Comparison of ENCODE assay signal across 20 cellular contexts in the genomic region with DNA sequence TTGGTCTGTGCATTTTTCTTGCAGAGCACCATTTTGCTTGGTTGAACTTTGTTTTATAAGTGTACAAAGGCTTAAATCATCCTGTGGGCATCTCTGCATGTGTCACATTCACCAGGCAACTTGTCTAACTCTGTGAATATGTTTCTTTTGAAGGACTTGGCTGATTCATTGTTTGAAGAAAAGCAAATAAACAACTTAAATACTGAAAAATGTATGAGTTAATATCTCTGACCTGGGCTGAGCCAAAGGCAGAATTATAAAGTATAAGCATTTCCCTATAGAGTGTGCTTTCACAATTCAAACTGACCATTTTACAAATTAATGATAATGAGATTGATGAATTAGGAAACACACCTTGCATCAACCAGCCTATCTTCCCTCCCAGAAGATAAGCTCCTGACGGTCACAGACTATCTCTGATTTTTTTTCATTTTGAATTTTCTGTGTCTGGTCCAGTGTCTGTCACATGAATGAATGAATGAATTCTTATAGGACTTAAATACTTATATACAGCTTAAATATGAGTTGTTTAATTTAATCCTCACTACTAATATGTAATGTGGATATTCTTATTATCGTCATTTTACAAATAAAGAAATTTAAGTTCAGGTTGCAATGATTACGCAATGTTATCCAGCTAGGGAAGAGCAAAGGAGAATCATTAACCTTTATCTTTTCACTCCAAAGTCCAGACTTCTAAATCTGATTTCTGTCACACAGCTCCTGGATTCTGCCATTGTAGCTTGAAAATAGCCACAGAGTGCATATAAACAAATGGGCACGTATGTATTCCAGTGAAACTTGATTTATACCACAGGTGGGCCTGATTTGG.
DNase-seq lines count a peak whose midpoint lies in the region; ATAC-seq and TF ChIP-seq lines count a peak whose summit lies in the region.
"Had no signal": no experiment of that assay in that cellular context is flagged by ENCODE, and none has a peak within 500 bp of the region (broad histone marks: within the 10 kb centered on the region; RNA-seq: fewer than 3 reads in every experiment).

No MANE protein-coding gene starts in this region.

- H3K27me3 ChIP-seq in body of pancreas, result no peaks in the 10 kb centered on the region
- H3K27me3 ChIP-seq in tibial nerve, result no peaks in the 10 kb centered on the region
- no peaks in the 10 kb centered on the region for H3K27me3 ChIP-seq in esophagus squamous epithelium

- H3K36me3 ChIP-seq in body of pancreas (replicated peaks in 1 of 2; ENCODE audit: insufficient read depth in 1 of 2, low read depth in 2 of 2) (no peaks in the 10 kb centered on the region), tibial nerve (no peaks in the 10 kb centered on the region), esophagus squamous epithelium (no peaks in the 10 kb centered on the region)
- H3K36me3 ChIP-seq: HAP-1, left ventricle myocardium inferior, thoracic aorta, WERI-Rb-1 had no signal

- no peak overlapping the region for H3K4me3 ChIP-seq in body of pancreas
- H3K4me3 ChIP-seq in tibial nerve, result no peak overlapping the region
- H3K4me3 ChIP-seq in esophagus squamous epithelium, result no peak overlapping the region
- H3K4me3 ChIP-seq: HAP-1, left ventricle myocardium inferior, thoracic aorta had no signal

- H3K9me3 ChIP-seq in body of pancreas (no peaks in the 10 kb centered on the region), tibial nerve (peaks cover 0 to 14% (median 0%) of the 10 kb centered on the region in 4 donors), esophagus squamous epithelium (no peaks in the 10 kb centered on the region)
- H3K9me3 ChIP-seq: thoracic aorta had no signal

- H3K27ac ChIP-seq in body of pancreas (peak overlapping the region in 1 of 4 donors; percentile 48), tibial nerve (peak overlapping the region in 3 of 4 donors; percentile 1 to 79 (median 70)), esophagus squamous epithelium (no peak overlapping the region)
- H3K27ac ChIP-seq: left ventricle myocardium inferior, WERI-Rb-1 had no signal

- TF ChIP-seq CTCF in body of pancreas (IDR thresholded peaks at IDR 0.05) (no peak), tibial nerve (IDR thresholded peaks at IDR 0.05) (no peak), esophagus squamous epithelium (IDR thresholded peaks at IDR 0.05) (no peak)

- TF ChIP-seq POLR2A in body of pancreas (IDR thresholded peaks at IDR 0.05) (no peak), tibial nerve (IDR thresholded peaks at IDR 0.05) (no peak), esophagus squamous epithelium (IDR thresholded peaks at IDR 0.05) (no peak)

- TF ChIP-seq RAD21 in Ishikawa (IDR thresholded peaks at IDR 0.05; ENCODE audit: low read depth), result no peak

- H3K4me1 ChIP-seq in body of pancreas (peaks cover 27% of the 10 kb centered on the region), tibial nerve (peaks cover 0 to 21% (median 4%) of the 10 kb centered on the region in 4 donors), esophagus squamous epithelium (no peaks in the 10 kb centered on the region)
- H3K4me1 ChIP-seq: HAP-1 had no signal

- TF ChIP-seq EP300 in Ishikawa (IDR thresholded peaks at IDR 0.05; ENCODE audit: borderline replicate concordance) (no peak), tibial nerve (IDR thresholded peaks at IDR 0.05) (no peak)

- no peak for DNase-seq in body of pancreas
- peak; percentile 27 for DNase-seq in iris pigment epithelial cell (ENCODE audit: low read depth)
- DNase-seq in tibial nerve (ENCODE audit: low spot score in 2 of 2), result no peak
- DNase-seq in esophagus squamous epithelium (lab: John Stamatoyannopoulos, UW), result no peak
- no peak for DNase-seq in activated naive CD4-positive, alpha-beta T cell treated with Interleukin-2 at 50 U/mL for 16 hours
- no peak for DNase-seq in central memory CD4-positive, alpha-beta T cell
- DNase-seq: activated CD4-positive, alpha-beta memory T cell treated with anti-CD3 and anti-CD28 coated beads, Interleukin-2, amount 10 ng/mL, durations not matched to agents 7 days and 5 days; activated T-cell treated with anti-CD3 and anti-CD28 coated beads, Interleukin-2, amount 50 U/mL, for 24 hours; DMS153; effector memory CD4-positive, alpha-beta T cell; left ventricle myocardium inferior; NCI-H1694; NCI-H446 treated with DMSO at 0.1 percent for 48 hours; occipital lobe; SHP77 treated with DMSO at 0.1 percent for 48 hours; T-helper 17 cell; WERI-Rb-1 had no signal

- 16 to 22% methylated on average over 4 of the region's 4 CpGs for WGBS in body of pancreas, 2 donors
- WGBS in tibial nerve, 2 donors, result 88 to 94% methylated on average over 4 of the region's 4 CpGs
- WGBS in esophagus squamous epithelium, 2 donors, result 79% methylated on average over 4 of the region's 4 CpGs

- ATAC-seq in body of pancreas, result peak; percentile 64
- ATAC-seq: T-helper 17 cell had no signal

- intact Hi-C loops in body of pancreas (cut with DNase I), result no loop called here
- intact Hi-C loops in esophagus squamous epithelium (cut with DNase I), result no loop called here

TF ChIP-seq in Ishikawa, 13 proteins besides CTCF, POLR2A, EP300 and RAD21:
- TF ChIP-seq TAF1 (IDR thresholded peaks at IDR 0.05; ENCODE audit: low read depth), result no peak
- TF ChIP-seq TCF12 (IDR thresholded peaks at IDR 0.05; ENCODE audit: low read depth), result no peak
- no peak for TF ChIP-seq REST (IDR thresholded peaks at IDR 0.05; ENCODE audit: low read depth)
- TF ChIP-seq CEBPB (IDR thresholded peaks at IDR 0.05), result peak; percentile 72; the same call in 1 of the 2 replicates

Comparison
In these comparisons a context has a peak if more than half of its experiments do, and no peak if none do; other contexts are left out.
1. H3K27ac ChIP-seq: peak in tibial nerve (3 of 4); none in esophagus squamous epithelium (0 of 4).